In the genomic region with DNA sequence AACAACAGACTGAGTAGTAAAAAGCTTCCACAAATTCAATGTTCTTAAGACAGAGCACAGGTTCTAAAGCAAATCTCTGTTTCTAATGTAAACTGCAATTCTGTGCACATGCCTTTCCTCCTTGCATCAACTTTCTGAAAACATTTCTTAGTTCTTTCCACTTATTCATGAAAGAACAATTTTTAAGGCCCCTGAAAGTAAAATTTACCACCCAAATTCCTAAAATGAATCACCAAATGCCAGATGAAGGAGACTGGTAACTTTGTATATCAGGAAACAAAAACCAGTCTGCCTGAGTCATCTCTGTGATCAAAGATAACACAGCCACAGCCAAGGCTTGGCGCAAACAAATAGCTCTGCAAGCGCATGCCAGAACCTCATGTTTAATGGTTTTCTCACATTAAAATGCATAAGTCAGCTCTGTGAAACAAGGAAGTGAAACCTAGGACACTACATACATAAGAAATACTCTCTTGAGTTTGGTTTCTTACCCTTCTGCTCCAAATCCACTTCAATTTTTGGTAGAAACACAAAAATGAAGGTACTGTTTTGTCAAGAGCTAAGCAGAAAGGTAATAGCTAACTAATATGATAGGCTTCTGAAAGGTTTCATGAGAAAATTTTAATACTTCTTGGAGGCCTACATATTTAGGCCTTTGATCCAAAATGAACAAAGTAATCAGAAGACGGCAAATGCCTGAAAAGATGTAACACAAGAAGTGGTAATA, we compare ENCODE assay signal across 8 cellular contexts.
DNase-seq lines count a peak whose midpoint lies in the region; ATAC-seq, FAIRE-seq and TF ChIP-seq lines count a peak whose summit lies in the region.

No MANE protein-coding gene starts in this region.

- H3K27ac Mint-ChIP-seq in astrocyte (ENCODE audit: unreplicated experiment), result peak overlapping the region; percentile 96

- peak; percentile 92 for ATAC-seq in GM19468 (IDR thresholded peaks at IDR 0.05; ENCODE audit: extremely low read depth, unreplicated experiment)

- peak overlapping the region; percentile 52 for H3K4me2 ChIP-seq in astrocyte (ENCODE audit: low read length)

- no peaks in the 10 kb centered on the region for H3K9me3 ChIP-seq in astrocyte (ENCODE audit: insufficient read depth, low read depth, low read length)

- no peak overlapping the region for H3K4me3 ChIP-seq in astrocyte (ENCODE audit: insufficient read depth, low read depth, low read length)

- peaks cover 18% of the 10 kb centered on the region for H3K4me1 ChIP-seq in astrocyte (ENCODE audit: insufficient read depth, low read length)

- no peaks in the 10 kb centered on the region for H3K79me2 ChIP-seq in astrocyte (ENCODE audit: insufficient read depth, low read length)

- no peaks in the 10 kb centered on the region for H3K36me3 ChIP-seq in astrocyte (ENCODE audit: insufficient read depth, low read length)

- peaks cover 27% of the 10 kb centered on the region for H3K4me1 Mint-ChIP-seq in astrocyte (ENCODE audit: low read depth, unreplicated experiment)

- no peaks in the 10 kb centered on the region for H3K9me3 Mint-ChIP-seq in astrocyte (ENCODE audit: unreplicated experiment)

- H3K27ac ChIP-seq in astrocyte (ENCODE audit: low read depth, low read length), result peak overlapping the region; percentile 89

- H4K20me1 ChIP-seq in astrocyte (ENCODE audit: insufficient read depth, low read length), result no peaks in the 10 kb centered on the region

- DNase-seq in CD1c-positive myeloid dendritic cell (ENCODE audit: extremely low spot score) (peak; percentile 90), HPDE6-E6E7 (ENCODE audit: extremely low spot score) (peak; percentile 75), T-helper 1 cell (peak in 3 of 5 donors; percentile 17 to 97 (median 29)), astrocyte (ENCODE audit: low read depth) (peak; percentile 99), NCI-H69 (lab: John Stamatoyannopoulos, UW) (no peak)
- peak; percentile 6 to 9 for DNase-seq in stimulated activated CD4-positive, alpha-beta T cell treated with anti-CD3 and anti-CD28 coated beads, Interleukin-1b, Interleukin-23, amount 100 ng/mL, for 1 hour (ENCODE audit: low read depth in 2 of 2)

- H3K27me3 ChIP-seq in astrocyte (ENCODE audit: insufficient read depth, low read length), result no peaks in the 10 kb centered on the region

- H3K9ac ChIP-seq in astrocyte (ENCODE audit: low read length), result peak overlapping the region; percentile 60

- no peak overlapping the region for H3K4me3 Mint-ChIP-seq in astrocyte (ENCODE audit: unreplicated experiment)

- H3K36me3 Mint-ChIP-seq in astrocyte (ENCODE audit: low read depth, unreplicated experiment), result no peaks in the 10 kb centered on the region

- peak; percentile 96 for FAIRE-seq in astrocyte (lab: Jason Lieb, UNC)
- FAIRE-seq in islet of Langerhans (lab: Jason Lieb, UNC), result peak; percentile 41

- no peaks in the 10 kb centered on the region for H3K27me3 Mint-ChIP-seq in astrocyte (ENCODE audit: low read depth, unreplicated experiment)

- H2AFZ ChIP-seq in astrocyte (ENCODE audit: low read depth, low read length), result no peak overlapping the region

- TF ChIP-seq CTCF in astrocyte (IDR thresholded peaks at IDR 0.05; ENCODE audit: insufficient read depth, low read depth, low read length), result no peak
